19 cellular contexts compared by ENCODE assay signal in the genomic region with DNA sequence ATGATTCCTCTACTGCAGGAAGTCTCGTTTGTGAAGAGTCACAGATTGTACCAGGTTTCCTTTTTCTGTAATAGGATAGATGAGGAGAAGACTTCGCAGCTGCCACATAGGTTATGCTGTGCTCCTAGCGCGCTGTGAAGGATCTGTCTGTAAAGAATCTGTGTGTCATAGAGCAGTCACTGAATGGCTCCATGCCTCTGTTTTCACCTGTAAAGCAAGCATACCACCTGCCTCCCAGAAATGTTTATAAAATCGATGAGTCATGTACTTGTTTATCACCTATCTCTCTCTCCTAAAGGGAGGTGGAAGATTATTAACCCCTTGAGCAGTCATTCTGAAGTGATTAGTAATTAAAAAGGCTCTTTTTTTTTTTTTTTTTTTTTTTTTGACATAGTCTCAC.
DNase-seq lines count a peak whose midpoint lies in the region; ATAC-seq and TF ChIP-seq lines count a peak whose summit lies in the region.
"Had no signal": no experiment of that assay in that cellular context is flagged by ENCODE, and none has a peak within 500 bp of the region (broad histone marks: within the 10 kb centered on the region; RNA-seq: fewer than 3 reads in every experiment).

No MANE protein-coding gene starts in this region.

- intact Hi-C loops in left lung (cut with DNase I), result no loop called here

- CTCF ChIA-PET in activated CD4-positive, alpha-beta T cell treated with anti-CD3 and anti-CD28 coated beads, Interleukin-2, amount 10 ng/mL, durations not matched to agents 7 days and 5 days (lab: Charles Lee), result no interaction called here

- H3K27ac Mint-ChIP-seq in GM23338, result peak overlapping the region; percentile 37; the same call in 1 of the 2 replicates
- H3K27ac Mint-ChIP-seq in activated CD4-positive, alpha-beta T cell treated with anti-CD3 and anti-CD28 coated beads, Interleukin-2, amount 10 ng/mL, durations not matched to agents 7 days and 5 days, result no peak overlapping the region
- H3K27ac Mint-ChIP-seq: activated naive CD4-positive, alpha-beta T cell treated with anti-CD3 and anti-CD28 coated beads, Interleukin-2, amount 50 U/mL, for 24 hours; endodermal cell; WTC11 had no signal

- H3K27ac ChIP-seq in GM23338 (ENCODE audit: low read depth) (no peak overlapping the region), hepatocyte (no peak overlapping the region), left lung (no peak overlapping the region)
- H3K27ac ChIP-seq: C4-2B, parathyroid adenoma, thoracic aorta had no signal

- H3K9me3 Mint-ChIP-seq in GM23338, result no peaks in the 10 kb centered on the region
- H3K9me3 Mint-ChIP-seq in activated CD4-positive, alpha-beta T cell treated with anti-CD3 and anti-CD28 coated beads, Interleukin-2, amount 10 ng/mL, durations not matched to agents 7 days and 5 days, result no peaks in the 10 kb centered on the region
- H3K9me3 Mint-ChIP-seq: activated naive CD4-positive, alpha-beta T cell treated with anti-CD3 and anti-CD28 coated beads, Interleukin-2, amount 50 U/mL, for 24 hours; endodermal cell; WTC11 had no signal

- no peaks in the 10 kb centered on the region for H3K9me3 ChIP-seq in hepatocyte (ENCODE audit: low read depth)
- no peaks in the 10 kb centered on the region for H3K9me3 ChIP-seq in left lung
- H3K9me3 ChIP-seq: thoracic aorta had no signal

- ATAC-seq in GM23338 (no peak), GM21367 (IDR thresholded peaks at IDR 0.05; ENCODE audit: unreplicated experiment) (no peak), HG02571 (IDR thresholded peaks at IDR 0.05; ENCODE audit: unreplicated experiment) (no peak), left lung (no peak)
- ATAC-seq: sciatic nerve, WTC11 had no signal

- no peak overlapping the region for H3K4me3 Mint-ChIP-seq in GM23338
- H3K4me3 Mint-ChIP-seq in activated CD4-positive, alpha-beta T cell treated with anti-CD3 and anti-CD28 coated beads, Interleukin-2, amount 10 ng/mL, durations not matched to agents 7 days and 5 days, result no peak overlapping the region
- H3K4me3 Mint-ChIP-seq: activated naive CD4-positive, alpha-beta T cell treated with anti-CD3 and anti-CD28 coated beads, Interleukin-2, amount 50 U/mL, for 24 hours; endodermal cell; WTC11 had no signal

- no peak overlapping the region for H3K4me2 ChIP-seq in GM23338
- no peak overlapping the region for H3K4me2 ChIP-seq in hepatocyte

- H3K4me1 Mint-ChIP-seq in GM23338, result no peaks in the 10 kb centered on the region
- no peaks in the 10 kb centered on the region for H3K4me1 Mint-ChIP-seq in activated CD4-positive, alpha-beta T cell treated with anti-CD3 and anti-CD28 coated beads, Interleukin-2, amount 10 ng/mL, durations not matched to agents 7 days and 5 days
- H3K4me1 Mint-ChIP-seq: activated naive CD4-positive, alpha-beta T cell treated with anti-CD3 and anti-CD28 coated beads, Interleukin-2, amount 50 U/mL, for 24 hours; endodermal cell; WTC11 had no signal

- no peaks in the 10 kb centered on the region for H3K4me1 ChIP-seq in GM23338 (ENCODE audit: insufficient read depth)
- no peaks in the 10 kb centered on the region for H3K4me1 ChIP-seq in hepatocyte (ENCODE audit: insufficient read depth)
- H3K4me1 ChIP-seq in left lung, result no peaks in the 10 kb centered on the region
- H3K4me1 ChIP-seq: parathyroid adenoma had no signal

- H3K9me2 ChIP-seq in GM23338 (ENCODE audit: insufficient read depth) (no peaks in the 10 kb centered on the region), hepatocyte (replicated peaks; ENCODE audit: insufficient read depth) (no peaks in the 10 kb centered on the region)

- H3K27me3 Mint-ChIP-seq in GM23338 (ENCODE audit: insufficient read depth, low read depth, poor library complexity), result no peaks in the 10 kb centered on the region
- H3K27me3 Mint-ChIP-seq in activated CD4-positive, alpha-beta T cell treated with anti-CD3 and anti-CD28 coated beads, Interleukin-2, amount 10 ng/mL, durations not matched to agents 7 days and 5 days, result no peaks in the 10 kb centered on the region
- H3K27me3 Mint-ChIP-seq: activated naive CD4-positive, alpha-beta T cell treated with anti-CD3 and anti-CD28 coated beads, Interleukin-2, amount 50 U/mL, for 24 hours had no signal

- no peak for TF ChIP-seq CTCF in GM23338 (conservative IDR thresholded peaks at IDR 0.05; ENCODE audit: low read depth in 2 of 2)
- no peak for TF ChIP-seq CTCF in hepatocyte (IDR thresholded peaks at IDR 0.05; ENCODE audit: poor library complexity)
- no peak for TF ChIP-seq CTCF in left lung (IDR thresholded peaks at IDR 0.05)

- DNase-seq in GM23338 (ENCODE audit: low spot score), result no peak
- DNase-seq in NCI-H2107 (lab: John Stamatoyannopoulos, UW), result peak; percentile 12
- peak; percentile 61 for DNase-seq in NCI-H748 (lab: John Stamatoyannopoulos, UW; ENCODE audit: unreplicated experiment)
- peak; percentile 27 for DNase-seq in hepatocyte (ENCODE audit: low spot score)
- DNase-seq in activated CD4-positive, alpha-beta T cell treated with anti-CD3 and anti-CD28 coated beads, Interleukin-2, amount 10 ng/mL, durations not matched to agents 7 days and 5 days, result no peak
- no peak for DNase-seq in left lung
- DNase-seq: endodermal cell; NCI-H2029 treated with DMSO at 0.1 percent for 48 hours; NCI-H82; stimulated activated naive CD4-positive, alpha-beta T cell treated with Interleukin-2 at 50 U/mL for 16 hours; T1000 had no signal

- WGBS in hepatocyte (ENCODE audit: low lambda C conversion rate, missing lambda C conversion rate), result 74% methylated on average over 5 of the region's 5 CpGs

- H2AFZ ChIP-seq in GM23338, result peak overlapping the region; percentile 34; the same call in 1 of the 2 replicates
- no peak overlapping the region for H2AFZ ChIP-seq in hepatocyte
- H2AFZ ChIP-seq: parathyroid adenoma had no signal

- no peaks in the 10 kb centered on the region for H3F3A ChIP-seq in GM23338 (replicated peaks; ENCODE audit: low read depth)

- H4K20me1 ChIP-seq in GM23338 (replicated peaks; ENCODE audit: insufficient read depth) (no peaks in the 10 kb centered on the region), hepatocyte (ENCODE audit: insufficient read depth, poor library complexity, severe bottlenecking) (no peaks in the 10 kb centered on the region)

- no peaks in the 10 kb centered on the region for H3K36me3 ChIP-seq in GM23338 (ENCODE audit: insufficient read depth)
- no peaks in the 10 kb centered on the region for H3K36me3 ChIP-seq in hepatocyte (replicated peaks; ENCODE audit: insufficient read depth, low read depth)
- no peaks in the 10 kb centered on the region for H3K36me3 ChIP-seq in left lung
- H3K36me3 ChIP-seq: thoracic aorta had no signal

- H3K27me3 ChIP-seq in GM23338 (ENCODE audit: insufficient read depth), result no peaks in the 10 kb centered on the region
- H3K27me3 ChIP-seq in hepatocyte, result no peaks in the 10 kb centered on the region
- no peaks in the 10 kb centered on the region for H3K27me3 ChIP-seq in left lung

- POLR2A ChIA-PET in activated CD4-positive, alpha-beta T cell treated with anti-CD3 and anti-CD28 coated beads, Interleukin-2, amount 10 ng/mL, durations not matched to agents 7 days and 5 days (lab: Charles Lee), result no interaction called here

- H3K4me3 ChIP-seq in GM23338 (no peak overlapping the region), hepatocyte (no peak overlapping the region), left lung (no peak overlapping the region)
- H3K4me3 ChIP-seq: thoracic aorta had no signal

- no peaks in the 10 kb centered on the region for H3K79me2 ChIP-seq in GM23338 (replicated peaks; ENCODE audit: insufficient read depth)
- H3K79me2 ChIP-seq in hepatocyte, result no peaks in the 10 kb centered on the region
- H3K79me2 ChIP-seq: parathyroid adenoma had no signal

- no peaks in the 10 kb centered on the region for H3K36me3 Mint-ChIP-seq in GM23338 (ENCODE audit: low read depth)
- no peaks in the 10 kb centered on the region for H3K36me3 Mint-ChIP-seq in activated CD4-positive, alpha-beta T cell treated with anti-CD3 and anti-CD28 coated beads, Interleukin-2, amount 10 ng/mL, durations not matched to agents 7 days and 5 days (ENCODE audit: low read depth)
- H3K36me3 Mint-ChIP-seq: activated naive CD4-positive, alpha-beta T cell treated with anti-CD3 and anti-CD28 coated beads, Interleukin-2, amount 50 U/mL, for 24 hours; WTC11 had no signal

Comparison
In these comparisons a context has a peak if more than half of its experiments do, and no peak if none do; other contexts are left out.
1. DNase-seq: peak in NCI-H2107 (single experiment), NCI-H748 (single experiment) and hepatocyte (single experiment); none in GM23338 (single experiment), activated CD4-positive, alpha-beta T cell treated with anti-CD3 and anti-CD28 coated beads, Interleukin-2, amount 10 ng/mL, durations not matched to agents 7 days and 5 days (single experiment) and left lung (0 of 2).